Comparison of ENCODE assay signal across 12 cellular contexts in genomic region chr1:206471993-206472392, GRCh38. TPM values are rescaled to one million over a fixed set of nuclear protein-coding genes. Genes with fewer than 3 reads are reported as not detected.
DNase-seq lines count a peak whose midpoint lies in the region; ATAC-seq, FAIRE-seq and TF ChIP-seq lines count a peak whose summit lies in the region.
"Had no signal": no experiment of that assay in that cellular context is flagged by ENCODE, and none has a peak within 500 bp of the region (broad histone marks: within the 10 kb centered on the region; RNA-seq: fewer than 3 reads in every experiment).

No MANE protein-coding gene starts in this region.

- H3F3A ChIP-seq in neural progenitor cell (ENCODE audit: low read depth), result peaks cover 3% of the 10 kb centered on the region

- H3K4me3 Mint-ChIP-seq in astrocyte (ENCODE audit: unreplicated experiment), result peak overlapping the region; percentile 84
- H3K4me3 Mint-ChIP-seq in neural progenitor cell, result peak overlapping the region; percentile 79

- no peak for TF ChIP-seq CTCF in NB4 (IDR thresholded peaks at IDR 0.05; ENCODE audit: low read depth, low read length)
- no peak for TF ChIP-seq CTCF in astrocyte (IDR thresholded peaks at IDR 0.05; ENCODE audit: insufficient read depth, low read depth, low read length)
- TF ChIP-seq CTCF in neural progenitor cell (IDR thresholded peaks at IDR 0.05), result no peak

- H3K36me3 Mint-ChIP-seq in astrocyte (ENCODE audit: low read depth, unreplicated experiment) (peaks cover 21% of the 10 kb centered on the region), neural progenitor cell (peaks cover 13% of the 10 kb centered on the region)

- H3K4me3 ChIP-seq in NB4 (ENCODE audit: low read depth, low read length), result peak overlapping the region; percentile 94
- peak overlapping the region; percentile 79 for H3K4me3 ChIP-seq in astrocyte (ENCODE audit: insufficient read depth, low read depth, low read length)
- no peak overlapping the region for H3K4me3 ChIP-seq in neural progenitor cell
- H3K4me3 ChIP-seq: lung had no signal

- H4K20me1 ChIP-seq in astrocyte (ENCODE audit: insufficient read depth, low read length), result peaks cover 13% of the 10 kb centered on the region
- no peaks in the 10 kb centered on the region for H4K20me1 ChIP-seq in neural progenitor cell (ENCODE audit: low read depth)

- H3K9me3 ChIP-seq in astrocyte (ENCODE audit: insufficient read depth, low read depth, low read length), result no peaks in the 10 kb centered on the region
- no peaks in the 10 kb centered on the region for H3K9me3 ChIP-seq in neural progenitor cell (ENCODE audit: low read depth)
- H3K9me3 ChIP-seq: gastroesophageal sphincter, stomach had no signal

- H3K27me3 ChIP-seq in astrocyte (ENCODE audit: insufficient read depth, low read length), result no peaks in the 10 kb centered on the region
- H3K27me3 ChIP-seq in neural progenitor cell, result no peaks in the 10 kb centered on the region

- H3K4me2 ChIP-seq in astrocyte (ENCODE audit: low read length), result peak overlapping the region; percentile 85
- H3K4me2 ChIP-seq in neural progenitor cell, result peak overlapping the region; percentile 89

- no peaks in the 10 kb centered on the region for H3K9me3 Mint-ChIP-seq in astrocyte (ENCODE audit: unreplicated experiment)
- no peaks in the 10 kb centered on the region for H3K9me3 Mint-ChIP-seq in neural progenitor cell

- FAIRE-seq in astrocyte (lab: Jason Lieb, UNC), result no peak
- FAIRE-seq: G401.6 had no signal

- H3K4me1 ChIP-seq in astrocyte (ENCODE audit: insufficient read depth, low read length), result peaks cover 38% of the 10 kb centered on the region
- H3K4me1 ChIP-seq in neural progenitor cell, result peaks cover 41% of the 10 kb centered on the region

- no peak for TF ChIP-seq POLR2A in NB4 (IDR thresholded peaks at IDR 0.05; ENCODE audit: extremely low read depth, insufficient read length)

- H3K27ac Mint-ChIP-seq in astrocyte (ENCODE audit: unreplicated experiment) (no peak overlapping the region), neural progenitor cell (no peak overlapping the region)

- peak overlapping the region; percentile 39 for H3K27ac ChIP-seq in astrocyte (ENCODE audit: low read depth, low read length)
- H3K27ac ChIP-seq in neural progenitor cell, result no peak overlapping the region

- DNase-seq in ELR (ENCODE audit: low read depth) (peak; percentile 31), NB4 (ENCODE audit: low read depth) (peak; percentile 44), astrocyte (ENCODE audit: low read depth) (no peak), neural progenitor cell (ENCODE audit: low spot score) (no peak), NCI-H2029 treated with DMSO at 0.1 percent for 48 hours (lab: John Stamatoyannopoulos, UW) (no peak)
- DNase-seq: NCI-H2107, stomach had no signal

- ATAC-seq in GM18870 (IDR thresholded peaks at IDR 0.05; ENCODE audit: unreplicated experiment) (no peak), SK-N-SH treated with all-trans-retinoic acid at 6 μM for 48 hours (no peak)
- ATAC-seq: gastroesophageal sphincter had no signal

- H3K27me3 Mint-ChIP-seq in astrocyte (ENCODE audit: low read depth, unreplicated experiment) (peaks cover 4% of the 10 kb centered on the region), neural progenitor cell (ENCODE audit: insufficient read depth, low read depth) (peaks cover 6% of the 10 kb centered on the region)

- H3K4me1 Mint-ChIP-seq in astrocyte (ENCODE audit: low read depth, unreplicated experiment), result peaks cover 30% of the 10 kb centered on the region
- H3K4me1 Mint-ChIP-seq in neural progenitor cell, result peaks cover 57% of the 10 kb centered on the region

- H3K36me3 ChIP-seq in astrocyte (ENCODE audit: insufficient read depth, low read length) (peaks cover 2% of the 10 kb centered on the region), neural progenitor cell (no peaks in the 10 kb centered on the region)

- H3K79me2 ChIP-seq in astrocyte (ENCODE audit: insufficient read depth, low read length) (peaks cover 7% of the 10 kb centered on the region), neural progenitor cell (ENCODE audit: low read depth) (no peaks in the 10 kb centered on the region)

- H2AFZ ChIP-seq in astrocyte (ENCODE audit: low read depth, low read length) (no peak overlapping the region), neural progenitor cell (replicated peaks) (no peak overlapping the region)

- H3K9ac ChIP-seq in astrocyte (ENCODE audit: low read length) (peak overlapping the region; percentile 54), neural progenitor cell (no peak overlapping the region)

TF ChIP-seq in SK-N-SH treated with all-trans-retinoic acid at 6 μM for 48 hours, 23 proteins besides CTCF, POLR2A, EP300 and RAD21 (continues in another document):
- no peak for TF ChIP-seq PPARA (CRISPR knock-in tag; IDR thresholded peaks at IDR 0.05; ENCODE audit: borderline replicate concordance)
- TF ChIP-seq ZFP30 (CRISPR knock-in tag; IDR thresholded peaks at IDR 0.05), result no peak
- no peak for TF ChIP-seq RARB (CRISPR knock-in tag; IDR thresholded peaks at IDR 0.05)
- TF ChIP-seq ESRRG (CRISPR knock-in tag; IDR thresholded peaks at IDR 0.05), result no peak
- no peak for TF ChIP-seq SNAI2 (CRISPR knock-in tag; IDR thresholded peaks at IDR 0.05)
- TF ChIP-seq TCF4 (CRISPR knock-in tag; IDR thresholded peaks at IDR 0.05; ENCODE audit: borderline replicate concordance), result no peak
- TF ChIP-seq CREB5 (CRISPR knock-in tag; IDR thresholded peaks at IDR 0.05; ENCODE audit: low read depth), result no peak
- TF ChIP-seq ARNTL (CRISPR knock-in tag; IDR thresholded peaks at IDR 0.05; ENCODE audit: borderline replicate concordance, low read depth), result no peak
- no peak for TF ChIP-seq POU6F1 (CRISPR knock-in tag; IDR thresholded peaks at IDR 0.05; ENCODE audit: borderline replicate concordance, low read depth)
- no peak for TF ChIP-seq TSHZ2 (CRISPR knock-in tag; IDR thresholded peaks at IDR 0.05)
- TF ChIP-seq ZFP3 (CRISPR knock-in tag; IDR thresholded peaks at IDR 0.05), result no peak
- TF ChIP-seq ZNF565 (CRISPR knock-in tag; conservative IDR thresholded peaks at IDR 0.05; ENCODE audit: low read depth), result no peak

RNA-seq across cellular contexts. Expression of gene IKBKE, which starts 1.7 kb away (rescaled TPM):
- total RNA-seq in astrocyte, result 15.5 and 17.0 TPM in 2 replicates
- 0.26 and 2.7 TPM in 2 replicates for total RNA-seq in neural progenitor cell (ENCODE audit: low replicate concordance)

RNA-seq across cellular contexts. Expression of gene RASSF5, which starts 35.3 kb away (rescaled TPM):
- total RNA-seq in astrocyte (0.43 and 0.53 TPM in 2 replicates), neural progenitor cell (ENCODE audit: low replicate concordance) (0.19 and 0.43 TPM in 2 replicates)

Comparison
In these comparisons a context has a peak if more than half of its experiments do, and no peak if none do; other contexts are left out.
1. DNase-seq: peak in ELR (single experiment) and NB4 (single experiment); none in astrocyte (single experiment), neural progenitor cell (single experiment) and NCI-H2029 treated with DMSO at 0.1 percent for 48 hours (single experiment).